17 cellular contexts compared by ENCODE assay signal in the genomic region with DNA sequence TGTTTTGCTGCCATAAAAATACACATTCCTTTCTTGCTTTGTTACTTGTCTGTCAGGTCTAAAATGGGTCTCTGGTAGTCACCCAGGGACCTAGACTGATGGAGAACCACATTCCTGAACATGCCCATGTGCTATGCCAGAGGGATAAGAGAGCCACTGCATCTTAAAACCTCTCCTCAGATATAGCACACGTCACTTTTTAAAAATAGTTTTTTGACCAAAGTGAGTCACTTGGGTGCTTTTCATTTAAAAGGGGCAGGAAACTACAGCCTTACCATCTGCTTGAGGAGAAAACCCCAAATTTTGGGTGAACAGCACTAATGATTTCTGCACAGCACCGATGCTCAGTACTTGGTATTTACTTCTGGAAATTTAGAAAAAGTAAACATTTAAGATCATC.
DNase-seq lines count a peak whose midpoint lies in the region; ATAC-seq and TF ChIP-seq lines count a peak whose summit lies in the region.
"Had no signal": no experiment of that assay in that cellular context is flagged by ENCODE, and none has a peak within 500 bp of the region (broad histone marks: within the 10 kb centered on the region; RNA-seq: fewer than 3 reads in every experiment).

No MANE protein-coding gene starts in this region.

- H3K9me3 ChIP-seq in BLaER1: no peaks in the 10 kb centered on the region

- no peak overlapping the region for H3K9ac ChIP-seq in BLaER1

- no peaks in the 10 kb centered on the region for H3K36me3 ChIP-seq in BLaER1

- peak; percentile 57 for ATAC-seq in GM19463 (IDR thresholded peaks at IDR 0.05; ENCODE audit: unreplicated experiment)
- ATAC-seq in HG03432 (IDR thresholded peaks at IDR 0.05; ENCODE audit: unreplicated experiment): peak; percentile 81
- ATAC-seq: T-cell, WTC11 had no signal

- H4K20me1 ChIP-seq in BLaER1: no peaks in the 10 kb centered on the region

- no peak overlapping the region for H3K4me3 ChIP-seq in BLaER1

- H3K27ac ChIP-seq in BLaER1: no peak overlapping the region

- peak overlapping the region; percentile 63 for H3K4me2 ChIP-seq in BLaER1

- H3K27me3 ChIP-seq in BLaER1: no peaks in the 10 kb centered on the region

- DNase-seq in dedifferentiated amniotic fluid mesenchymal stem cell (ENCODE audit: extremely low spot score): peak; percentile 48
- no peak for DNase-seq in activated CD4-positive, alpha-beta T cell treated with anti-CD3 and anti-CD28 coated beads, Interleukin-2, amount 50 U/mL, for 4 hours
- no peak for DNase-seq in NCI-H1436 treated with DMSO at 0.1 percent for 48 hours (lab: John Stamatoyannopoulos, UW)
- DNase-seq in NCI-H1105 (lab: John Stamatoyannopoulos, UW): no peak
- DNase-seq in GM20000 (ENCODE audit: low spot score): no peak
- DNase-seq: activated CD8-positive, alpha-beta memory T cell treated with anti-CD3 and anti-CD28 coated beads, Interleukin-2, amount 50 U/mL, for 48 hours; activated naive CD4-positive, alpha-beta T cell treated with anti-CD3 and anti-CD28 coated beads, Interleukin-2, amount 50 U/mL, for 16 hours; caudate nucleus; GDM1; NCI-H187; nucleus accumbens; stimulated activated naive CD4-positive, alpha-beta T cell treated with Interleukin-2 at 50 U/mL for 16 hours; T-cell had no signal

- no peak for TF ChIP-seq CTCF in GM20000 (IDR thresholded peaks at IDR 0.05; ENCODE audit: extremely low read depth, missing control alignments)

- H3K4me1 ChIP-seq in BLaER1: peaks cover 61% of the 10 kb centered on the region
